In genomic region chr3:112117826-112118571, GRCh38 we compare ENCODE assay signal across 13 cellular contexts. TPM values are rescaled to one million over a fixed set of nuclear protein-coding genes. Genes with fewer than 3 reads are reported as not detected.
DNase-seq lines count a peak whose midpoint lies in the region; ATAC-seq and TF ChIP-seq lines count a peak whose summit lies in the region.
"Had no signal": no experiment of that assay in that cellular context is flagged by ENCODE, and none has a peak within 500 bp of the region (broad histone marks: within the 10 kb centered on the region; RNA-seq: fewer than 3 reads in every experiment).

No MANE protein-coding gene starts in this region.

- H3K27me3 ChIP-seq in heart left ventricle (no peaks in the 10 kb centered on the region), right atrium auricular region (no peaks in the 10 kb centered on the region), esophagus muscularis mucosa (no peaks in the 10 kb centered on the region)
- H3K27me3 ChIP-seq: vagina had no signal

- H3K4me1 ChIP-seq in heart left ventricle (peaks cover 0 to 48% (median 9%) of the 10 kb centered on the region in 12 donors), right atrium auricular region (peaks cover 0 to 10% of the 10 kb centered on the region in 2 donors), esophagus muscularis mucosa (no peaks in the 10 kb centered on the region)
- H3K4me1 ChIP-seq: vagina had no signal

- H3K4me3 ChIP-seq in heart left ventricle, result no peak overlapping the region
- H3K4me3 ChIP-seq in right atrium auricular region, result no peak overlapping the region
- no peak overlapping the region for H3K4me3 ChIP-seq in NB4 (ENCODE audit: low read depth, low read length)
- no peak overlapping the region for H3K4me3 ChIP-seq in esophagus muscularis mucosa
- H3K4me3 ChIP-seq: vagina had no signal

- intact Hi-C loops in heart left ventricle (cut with DNase I) (loop anchor here in 6 of 10 donors (5.0 to 10.0 kb wide), 3 partner anchors 167 to 417 kb away; partner anchors contain the start of gene SLC9C1 (in 1 of the 6)), esophagus muscularis mucosa (cut with DNase I) (no loop called here)

- WGBS in heart left ventricle, 4 donors, result 88 to 90% (median 89%) methylated on average over 4 of the region's 4 CpGs
- WGBS in esophagus muscularis mucosa, result 89% methylated on average over 4 of the region's 4 CpGs

- no peak for TF ChIP-seq POLR2A in heart left ventricle (IDR thresholded peaks at IDR 0.05)
- no peak for TF ChIP-seq POLR2A in NB4 (IDR thresholded peaks at IDR 0.05; ENCODE audit: extremely low read depth, insufficient read length)
- no peak for TF ChIP-seq POLR2A in esophagus muscularis mucosa (IDR thresholded peaks at IDR 0.05; ENCODE audit: low read depth)

- DNase-seq in heart left ventricle (peak in 4 of 5 donors; percentile 27 to 65 (median 43)), right atrium auricular region (ENCODE audit: low spot score) (no peak), NB4 (ENCODE audit: low read depth) (peak; percentile 13), esophagus muscularis mucosa (ENCODE audit: extremely low spot score) (peak; percentile 89), NCI-H187 treated with DMSO at 0.1 percent for 48 hours (lab: John Stamatoyannopoulos, UW) (no peak)
- DNase-seq: CD4-positive, CD25-positive, alpha-beta regulatory T cell; NCI-H2029; stimulated activated CD4-positive, alpha-beta T cell treated with anti-CD3 and anti-CD28 coated beads, Interleukin-1b, Interleukin-23, amount 100 ng/mL, for 48 hours had no signal

- TF ChIP-seq CTCF in heart left ventricle (IDR thresholded peaks at IDR 0.05) (peak in 1 of 12 donors; percentile 7), right atrium auricular region (IDR thresholded peaks at IDR 0.05) (no peak), NB4 (IDR thresholded peaks at IDR 0.05; ENCODE audit: low read depth, low read length) (no peak), esophagus muscularis mucosa (IDR thresholded peaks at IDR 0.05) (no peak)

- no peak for TF ChIP-seq EP300 in esophagus muscularis mucosa (IDR thresholded peaks at IDR 0.05)

- H3K9me3 ChIP-seq in heart left ventricle (no peaks in the 10 kb centered on the region), right atrium auricular region (no peaks in the 10 kb centered on the region), esophagus muscularis mucosa (no peaks in the 10 kb centered on the region)
- H3K9me3 ChIP-seq: vagina had no signal

- ATAC-seq in heart left ventricle, result no peak
- ATAC-seq in HG03135 (IDR thresholded peaks at IDR 0.05; ENCODE audit: unreplicated experiment), result no peak
- ATAC-seq in GM21528 (IDR thresholded peaks at IDR 0.05; ENCODE audit: low FRiP score, unreplicated experiment), result no peak
- no peak for ATAC-seq in HG03571 (IDR thresholded peaks at IDR 0.05; ENCODE audit: unreplicated experiment)

- H3K27ac ChIP-seq in heart left ventricle, result peak overlapping the region in 3 of 12 donors; percentile 43 to 63 (median 55)
- no peak overlapping the region for H3K27ac ChIP-seq in right atrium auricular region
- no peak overlapping the region for H3K27ac ChIP-seq in esophagus muscularis mucosa (replicated peaks in 1 of 4)
- H3K27ac ChIP-seq: vagina had no signal

- H3K36me3 ChIP-seq in heart left ventricle (peaks cover 0 to 3% (median 0%) of the 10 kb centered on the region in 9 donors), right atrium auricular region (no peaks in the 10 kb centered on the region), esophagus muscularis mucosa (no peaks in the 10 kb centered on the region)
- H3K36me3 ChIP-seq: vagina had no signal

RNA-seq across cellular contexts. Expression of gene GCSAM, which starts 15.0 kb away (rescaled TPM):
- total RNA-seq in heart left ventricle (under 1 TPM in 2 of 9 donors, not detected in 7; 0.27 to 0.59 TPM), right atrium auricular region (under 1 TPM in 1 of 2 donors, not detected in 1; 0.12 TPM), esophagus muscularis mucosa (under 1 TPM in 1 of 4 donors, not detected in 3; 0.33 TPM)
- under 1 TPM in 1 of 2 donors, not detected in 1; 0.12 TPM for polyA plus RNA-seq in heart left ventricle
- total RNA-seq: fibroblast of villous mesenchyme had no signal

RNA-seq across cellular contexts. Expression of gene C3orf52, which starts 31.8 kb away (rescaled TPM):
- total RNA-seq in heart left ventricle, result 1 to 10 TPM; 1.4 to 7.8 (median 4.9) TPM
- polyA plus RNA-seq in heart left ventricle, result 1 to 10 TPM; 2.0 to 9.6 TPM
- total RNA-seq in right atrium auricular region, result 1 to 10 TPM; 1.5 to 1.8 TPM
- 1 to 10 TPM; 1.7 to 3.3 (median 2.6) TPM for total RNA-seq in esophagus muscularis mucosa

Comparison
In these comparisons a context has a peak if more than half of its experiments do, and no peak if none do; other contexts are left out.
1. DNase-seq: peak in heart left ventricle (4 of 5), NB4 (single experiment) and esophagus muscularis mucosa (single experiment); none in right atrium auricular region (single experiment) and NCI-H187 treated with DMSO at 0.1 percent for 48 hours (single experiment).